In the genomic region with DNA sequence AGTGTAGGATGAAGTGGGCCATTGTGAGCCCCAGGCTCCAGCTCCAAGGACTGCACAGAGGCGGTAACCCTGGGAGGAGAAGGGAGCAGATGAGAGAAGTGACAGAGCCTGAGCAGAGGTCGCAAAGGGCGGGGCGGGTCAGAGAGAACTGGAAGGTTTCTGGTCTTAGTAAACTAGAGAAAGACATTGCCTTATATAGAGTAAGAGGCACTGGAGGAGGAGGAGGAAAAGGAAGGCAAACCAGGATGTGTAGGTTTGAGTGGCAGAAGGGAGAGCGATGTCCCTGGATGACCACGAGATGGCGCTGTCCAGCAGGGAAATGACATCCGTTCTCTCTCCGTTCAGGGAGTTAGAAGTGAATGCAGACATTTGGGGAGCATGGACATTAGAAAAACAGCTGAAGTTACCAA, we compare ENCODE assay signal across 1 cellular context.
A peak's percentile ranks its signal among the peaks of the same experiment; 100 is the strongest.
TF ChIP-seq lines count a peak whose summit lies in the region.

No MANE protein-coding gene starts in this region.

TF ChIP-seq in K562, 482 proteins besides CTCF, POLR2A, EP300 and RAD21 (continued from another document):
- peak; percentile 39 for TF ChIP-seq TFAP4 (CRISPR knock-in tag; IDR thresholded peaks at IDR 0.05; ENCODE audit: borderline replicate concordance)
- TF ChIP-seq, protein P1, sequence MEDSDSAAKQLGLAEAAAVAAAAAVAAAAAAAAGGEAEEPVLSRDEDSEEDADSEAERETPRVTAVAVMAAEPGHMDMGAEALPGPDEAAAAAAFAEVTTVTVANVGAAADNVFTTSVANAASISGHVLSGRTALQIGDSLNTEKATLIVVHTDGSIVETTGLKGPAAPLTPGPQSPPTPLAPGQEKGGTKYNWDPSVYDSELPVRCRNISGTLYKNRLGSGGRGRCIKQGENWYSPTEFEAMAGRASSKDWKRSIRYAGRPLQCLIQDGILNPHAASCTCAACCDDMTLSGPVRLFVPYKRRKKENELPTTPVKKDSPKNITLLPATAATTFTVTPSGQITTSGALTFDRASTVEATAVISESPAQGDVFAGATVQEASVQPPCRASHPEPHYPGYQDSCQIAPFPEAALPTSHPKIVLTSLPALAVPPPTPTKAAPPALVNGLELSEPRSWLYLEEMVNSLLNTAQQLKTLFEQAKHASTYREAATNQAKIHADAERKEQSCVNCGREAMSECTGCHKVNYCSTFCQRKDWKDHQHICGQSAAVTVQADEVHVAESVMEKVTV (CRISPR knock-in tag; IDR thresholded peaks at IDR 0.05) = peak; percentile 76
- no peak for TF ChIP-seq ATF7 (IDR thresholded peaks at IDR 0.05)
- TF ChIP-seq POLR3A (IDR thresholded peaks at IDR 0.05; ENCODE audit: borderline replicate concordance, extremely low read depth, insufficient read depth, insufficient read length) = no peak
- TF ChIP-seq ARID2 (IDR thresholded peaks at IDR 0.05) = 0 out of 2 replicates have a peak, but pooled peaks have one; percentile 55
- TF ChIP-seq, protein P2, sequence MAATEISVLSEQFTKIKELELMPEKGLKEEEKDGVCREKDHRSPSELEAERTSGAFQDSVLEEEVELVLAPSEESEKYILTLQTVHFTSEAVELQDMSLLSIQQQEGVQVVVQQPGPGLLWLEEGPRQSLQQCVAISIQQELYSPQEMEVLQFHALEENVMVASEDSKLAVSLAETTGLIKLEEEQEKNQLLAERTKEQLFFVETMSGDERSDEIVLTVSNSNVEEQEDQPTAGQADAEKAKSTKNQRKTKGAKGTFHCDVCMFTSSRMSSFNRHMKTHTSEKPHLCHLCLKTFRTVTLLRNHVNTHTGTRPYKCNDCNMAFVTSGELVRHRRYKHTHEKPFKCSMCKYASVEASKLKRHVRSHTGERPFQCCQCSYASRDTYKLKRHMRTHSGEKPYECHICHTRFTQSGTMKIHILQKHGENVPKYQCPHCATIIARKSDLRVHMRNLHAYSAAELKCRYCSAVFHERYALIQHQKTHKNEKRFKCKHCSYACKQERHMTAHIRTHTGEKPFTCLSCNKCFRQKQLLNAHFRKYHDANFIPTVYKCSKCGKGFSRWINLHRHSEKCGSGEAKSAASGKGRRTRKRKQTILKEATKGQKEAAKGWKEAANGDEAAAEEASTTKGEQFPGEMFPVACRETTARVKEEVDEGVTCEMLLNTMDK (IDR thresholded peaks at IDR 0.05; ENCODE audit: borderline replicate concordance, insufficient read depth, low read depth, low read length, poor library complexity, severe bottlenecking) = peak; percentile 5
- peak in 1 of 3 experiments; percentile 16 for TF ChIP-seq YY1 (IDR thresholded peaks at IDR 0.05; ENCODE audit: borderline replicate concordance in 1 of 3, control insufficient read depth in 1 of 3, extremely low read depth in 1 of 3, insufficient read depth in 3 of 3, insufficient read length in 1 of 3, insufficient replicate concordance in 2 of 3, low read depth in 1 of 3, low read length in 2 of 3)
- peak; percentile 32; the same call in 1 of the 2 replicates for TF ChIP-seq MYC (IDR thresholded peaks at IDR 0.05; ENCODE audit: low read depth, low read length)
- no peak for TF ChIP-seq MYC (CRISPR knock-in tag; IDR thresholded peaks at IDR 0.05; ENCODE audit: borderline replicate concordance, low read depth)
- no peak for TF ChIP-seq FOXP4 (CRISPR knock-in tag; IDR thresholded peaks at IDR 0.05; ENCODE audit: borderline replicate concordance)
- no peak for TF ChIP-seq ZNF431 (CRISPR knock-in tag; IDR thresholded peaks at IDR 0.05)
- TF ChIP-seq SMC3 (conservative IDR thresholded peaks at IDR 0.05; ENCODE audit: insufficient read depth, low read depth, low read length) = peak; percentile 96
- TF ChIP-seq GTF2F1 (IDR thresholded peaks at IDR 0.05; ENCODE audit: low read depth, low read length) = no peak
- TF ChIP-seq HIVEP1 (CRISPR knock-in tag; IDR thresholded peaks at IDR 0.05) = no peak
- TF ChIP-seq, protein P3, sequence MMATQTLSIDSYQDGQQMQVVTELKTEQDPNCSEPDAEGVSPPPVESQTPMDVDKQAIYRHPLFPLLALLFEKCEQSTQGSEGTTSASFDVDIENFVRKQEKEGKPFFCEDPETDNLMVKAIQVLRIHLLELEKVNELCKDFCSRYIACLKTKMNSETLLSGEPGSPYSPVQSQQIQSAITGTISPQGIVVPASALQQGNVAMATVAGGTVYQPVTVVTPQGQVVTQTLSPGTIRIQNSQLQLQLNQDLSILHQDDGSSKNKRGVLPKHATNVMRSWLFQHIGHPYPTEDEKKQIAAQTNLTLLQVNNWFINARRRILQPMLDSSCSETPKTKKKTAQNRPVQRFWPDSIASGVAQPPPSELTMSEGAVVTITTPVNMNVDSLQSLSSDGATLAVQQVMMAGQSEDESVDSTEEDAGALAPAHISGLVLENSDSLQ (IDR thresholded peaks at IDR 0.05) = peak; percentile 92
- 0 out of 2 replicates have a peak, but pooled peaks have one; percentile 12 for TF ChIP-seq ESRRA (IDR thresholded peaks at IDR 0.05; ENCODE audit: borderline replicate concordance, low read depth)
- TF ChIP-seq ELF4 (CRISPR knock-in tag; IDR thresholded peaks at IDR 0.05) = 0 out of 2 replicates have a peak, but pooled peaks have one; percentile 56
- no peak for TF ChIP-seq HNRNPH1 (optimal IDR thresholded peaks at IDR 0.05; ENCODE audit: low read depth, low read length)
- no peak for TF ChIP-seq TEAD4 (IDR thresholded peaks at IDR 0.05; ENCODE audit: low read length)
- TF ChIP-seq TEAD4 (CRISPR knock-in tag; IDR thresholded peaks at IDR 0.05; ENCODE audit: borderline replicate concordance) = no peak
- TF ChIP-seq SRF (CRISPR knock-in tag; IDR thresholded peaks at IDR 0.05) = peak in 1 of 2 experiments; percentile 82; a peak in 1 of 4 replicates
- TF ChIP-seq MCM3 (IDR thresholded peaks at IDR 0.05) = no peak
- no peak for TF ChIP-seq IRF2 (CRISPR knock-in tag; IDR thresholded peaks at IDR 0.05)
- TF ChIP-seq YBX1 (IDR thresholded peaks at IDR 0.05) = no peak
- TF ChIP-seq EZH2 (IDR thresholded peaks at IDR 0.05; ENCODE audit: borderline replicate concordance, low read depth, low read length) = no peak
- TF ChIP-seq CHD4 (IDR thresholded peaks at IDR 0.05; ENCODE audit: insufficient read depth, insufficient replicate concordance, low read depth, low read length, poor library complexity, severe bottlenecking) = no peak
- peak; percentile 45 for TF ChIP-seq VEZF1 (CRISPR knock-in tag; IDR thresholded peaks at IDR 0.05)
